Comparison of ENCODE assay signal across 21 cellular contexts in the genomic region with DNA sequence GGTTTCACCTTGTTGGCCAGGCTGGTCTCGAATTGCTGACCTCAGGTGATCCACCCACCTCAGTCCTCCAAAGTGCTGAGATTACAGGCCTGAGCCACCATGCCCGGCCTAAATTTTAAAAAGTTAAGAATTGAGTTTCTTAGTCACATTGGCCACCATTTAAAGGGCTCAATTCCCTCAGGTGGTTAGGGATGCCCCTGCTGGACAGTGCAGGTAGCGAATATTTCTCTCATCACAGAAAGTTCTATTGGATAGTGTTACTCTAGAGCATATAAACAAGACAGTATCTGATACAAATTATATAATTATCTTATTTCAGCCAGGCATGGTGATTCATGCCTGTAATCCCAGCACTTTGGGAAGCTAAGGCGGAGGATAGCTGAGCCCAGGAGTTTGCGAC.
DNase-seq lines count a peak whose midpoint lies in the region; ATAC-seq, FAIRE-seq and TF ChIP-seq lines count a peak whose summit lies in the region.
"Had no signal": no experiment of that assay in that cellular context is flagged by ENCODE, and none has a peak within 500 bp of the region (broad histone marks: within the 10 kb centered on the region; RNA-seq: fewer than 3 reads in every experiment).

No MANE protein-coding gene starts in this region.

- no peak overlapping the region for H2AFZ ChIP-seq in MM.1S (ENCODE audit: low read length)

- DNase-seq in left ventricle myocardium superior (no peak), Right ventricle myocardium inferior (ENCODE audit: missing footprints) (no peak), MM.1S (no peak), endodermal cell (peak; percentile 63), pons (ENCODE audit: low spot score) (no peak), GM12892 (ENCODE audit: insufficient read length) (no peak)
- DNase-seq: activated CD4-positive, CD25-positive, alpha-beta regulatory T cell; activated CD8-positive, alpha-beta memory T cell treated with anti-CD3 and anti-CD28 coated beads, Interleukin-2, amount 10 ng/mL, durations not matched to agents 7 days and 5 days; CD8-positive, alpha-beta memory T cell; colonic mucosa; islet precursor cell; MG63; midbrain; NCI-H774; occipital lobe; T-helper 1 cell had no signal

- no peak overlapping the region for H3K9ac ChIP-seq in MM.1S (ENCODE audit: low read length)
- no peak overlapping the region for H3K9ac ChIP-seq in endodermal cell (ENCODE audit: extremely low read depth, low read length, poor library complexity, severe bottlenecking)

- intact Hi-C loops in left ventricle myocardium superior (cut with micrococcal nuclease) (no loop called here), Right ventricle myocardium inferior (cut with DNase I) (no loop called here)

- no peaks in the 10 kb centered on the region for H3K79me2 ChIP-seq in MM.1S (ENCODE audit: low read length)

- no peaks in the 10 kb centered on the region for H4K20me1 ChIP-seq in MM.1S (ENCODE audit: insufficient read depth, low read length)

- H3K27me3 ChIP-seq in MM.1S (replicated peaks; ENCODE audit: insufficient read depth, low read length) (no peaks in the 10 kb centered on the region), endodermal cell (ENCODE audit: control insufficient read depth, insufficient read depth, low read length, poor library complexity, severe bottlenecking) (no peaks in the 10 kb centered on the region)
- H3K27me3 ChIP-seq: ascending aorta, colonic mucosa, gastroesophageal sphincter, MG63 had no signal

- no peak overlapping the region for H3K4me2 ChIP-seq in MM.1S (ENCODE audit: low read depth, low read length)

- no peaks in the 10 kb centered on the region for H3K27me3 Mint-ChIP-seq in endodermal cell (ENCODE audit: insufficient read depth)
- H3K27me3 Mint-ChIP-seq: activated CD8-positive, alpha-beta memory T cell treated with anti-CD3 and anti-CD28 coated beads, Interleukin-2, amount 10 ng/mL, durations not matched to agents 7 days and 5 days had no signal

- 86 to 91% methylated on average over 3 to 5 of the region's 5 CpGs for WGBS in endodermal cell (ENCODE audit: insufficient coverage in 1 of 2, insufficient read length in 1 of 2), 2 experiments

- ATAC-seq in left ventricle myocardium superior: peak; percentile 2
- ATAC-seq in Right ventricle myocardium inferior: no peak
- no peak for ATAC-seq in GM21717 (IDR thresholded peaks at IDR 0.05; ENCODE audit: unreplicated experiment)
- no peak for ATAC-seq in HG03521 (IDR thresholded peaks at IDR 0.05; ENCODE audit: unreplicated experiment)
- ATAC-seq: activated CD8-positive, alpha-beta memory T cell treated with anti-CD3 and anti-CD28 coated beads, Interleukin-2, amount 10 ng/mL, durations not matched to agents 7 days and 5 days; gastroesophageal sphincter had no signal

- H3K4me1 Mint-ChIP-seq in endodermal cell: no peaks in the 10 kb centered on the region
- H3K4me1 Mint-ChIP-seq: activated CD8-positive, alpha-beta memory T cell treated with anti-CD3 and anti-CD28 coated beads, Interleukin-2, amount 10 ng/mL, durations not matched to agents 7 days and 5 days; CD8-positive, alpha-beta memory T cell had no signal

- H3K4me3 ChIP-seq in MM.1S (ENCODE audit: low read length) (no peak overlapping the region), endodermal cell (ENCODE audit: low read length) (no peak overlapping the region)
- H3K4me3 ChIP-seq: ascending aorta, colonic mucosa, gastroesophageal sphincter, MG63 had no signal

- H3F3A ChIP-seq in MM.1S (ENCODE audit: insufficient read depth, low read length): no peaks in the 10 kb centered on the region

- no peaks in the 10 kb centered on the region for H3K4me1 ChIP-seq in MM.1S (ENCODE audit: low read length)
- no peaks in the 10 kb centered on the region for H3K4me1 ChIP-seq in endodermal cell (ENCODE audit: control insufficient read depth, insufficient read depth, low read length)
- H3K4me1 ChIP-seq: ascending aorta, colonic mucosa, gastroesophageal sphincter had no signal

- no peak for FAIRE-seq in GM12892 (lab: Jason Lieb, UNC)
- FAIRE-seq: GM18507 had no signal

- TF ChIP-seq CTCF in MM.1S (IDR thresholded peaks at IDR 0.05; ENCODE audit: low read length) (peak; percentile 23; the same call in 1 of the 2 replicates), endodermal cell (conservative IDR thresholded peaks at IDR 0.05) (peak; percentile 65)

- H3K36me3 Mint-ChIP-seq in endodermal cell (ENCODE audit: low read depth): peaks cover 2% of the 10 kb centered on the region
- H3K36me3 Mint-ChIP-seq: activated CD8-positive, alpha-beta memory T cell treated with anti-CD3 and anti-CD28 coated beads, Interleukin-2, amount 10 ng/mL, durations not matched to agents 7 days and 5 days; CD8-positive, alpha-beta memory T cell had no signal

- no peaks in the 10 kb centered on the region for H3K36me3 ChIP-seq in MM.1S (replicated peaks; ENCODE audit: insufficient read depth, low read length)
- H3K36me3 ChIP-seq in endodermal cell (ENCODE audit: control insufficient read depth, insufficient read depth, low read length): no peaks in the 10 kb centered on the region
- H3K36me3 ChIP-seq: colonic mucosa, MG63 had no signal

- no peak overlapping the region for H3K4me3 Mint-ChIP-seq in endodermal cell
- H3K4me3 Mint-ChIP-seq: activated CD8-positive, alpha-beta memory T cell treated with anti-CD3 and anti-CD28 coated beads, Interleukin-2, amount 10 ng/mL, durations not matched to agents 7 days and 5 days; CD8-positive, alpha-beta memory T cell had no signal

- no peak overlapping the region for H3K27ac Mint-ChIP-seq in endodermal cell
- H3K27ac Mint-ChIP-seq: activated CD8-positive, alpha-beta memory T cell treated with anti-CD3 and anti-CD28 coated beads, Interleukin-2, amount 10 ng/mL, durations not matched to agents 7 days and 5 days; CD8-positive, alpha-beta memory T cell had no signal

- no peaks in the 10 kb centered on the region for H3K9me2 ChIP-seq in MM.1S (replicated peaks; ENCODE audit: insufficient read depth, low read length)

- H3K9me3 ChIP-seq in MM.1S (replicated peaks; ENCODE audit: insufficient read depth, low read length): no peaks in the 10 kb centered on the region
- H3K9me3 ChIP-seq in endodermal cell (ENCODE audit: control insufficient read depth, low read length): no peaks in the 10 kb centered on the region
- H3K9me3 ChIP-seq: ascending aorta, colonic mucosa, MG63 had no signal

- H3K27ac ChIP-seq in MM.1S (ENCODE audit: low read length) (no peak overlapping the region), endodermal cell (ENCODE audit: low read depth, low read length) (no peak overlapping the region)
- H3K27ac ChIP-seq: ascending aorta, colonic mucosa, gastroesophageal sphincter had no signal

- no peak for TF ChIP-seq POLR2A in GM12892 (IDR thresholded peaks at IDR 0.05; ENCODE audit: low read depth, low read length)

- no peaks in the 10 kb centered on the region for H3K9me3 Mint-ChIP-seq in endodermal cell
